9 cellular contexts compared by ENCODE assay signal in genomic region chr1:221478050-221478949, GRCh38.
DNase-seq lines count a peak whose midpoint lies in the region; ATAC-seq, FAIRE-seq and TF ChIP-seq lines count a peak whose summit lies in the region.
"Had no signal": no experiment of that assay in that cellular context is flagged by ENCODE, and none has a peak within 500 bp of the region (broad histone marks: within the 10 kb centered on the region; RNA-seq: fewer than 3 reads in every experiment).

No MANE protein-coding gene starts in this region.

- no peak for TF ChIP-seq CTCF in WTC11 (IDR thresholded peaks at IDR 0.05)
- peak; percentile 91 for TF ChIP-seq CTCF in bronchial epithelial cell (IDR thresholded peaks at IDR 0.05; ENCODE audit: insufficient read depth, low read length, severe bottlenecking)
- TF ChIP-seq CTCF in left lung (IDR thresholded peaks at IDR 0.05): peak; percentile 26 to 33

- CTCF ChIA-PET in WTC11 (lab: Charles Lee): interaction anchor here (0.5 to 2.0 kb wide), 16 partner anchors 8 to 977 kb away, joined by 3 to 10 read pairs (median 4); partner anchors contain the start of gene DUSP10

- FAIRE-seq in bronchial epithelial cell (lab: Jason Lieb, UNC): no peak

- H3K4me3 Mint-ChIP-seq in WTC11: no peak overlapping the region

- no peaks in the 10 kb centered on the region for H3K9me3 ChIP-seq in left lung
- H3K9me3 ChIP-seq: BLaER1 treated with 17β-estradiol and CSF1 and Interleukin-3, amounts not matched to agents 10 nM and 100 nM had no signal

- no peak overlapping the region for H3K27ac Mint-ChIP-seq in WTC11

- POLR2A ChIA-PET in WTC11 (lab: Charles Lee): no interaction called here

- H3K4me1 ChIP-seq in left lung: no peaks in the 10 kb centered on the region

- H3K36me3 ChIP-seq in bronchial epithelial cell (ENCODE audit: control insufficient read depth, insufficient read depth, low read length) (no peaks in the 10 kb centered on the region), left lung (no peaks in the 10 kb centered on the region)
- H3K36me3 ChIP-seq: BLaER1 treated with 17β-estradiol and CSF1 and Interleukin-3, amounts not matched to agents 10 nM and 100 nM had no signal

- H3K27me3 Mint-ChIP-seq in WTC11 (ENCODE audit: low read depth): no peaks in the 10 kb centered on the region

- no peaks in the 10 kb centered on the region for H3K9me3 Mint-ChIP-seq in WTC11

- ATAC-seq in HG02588 (IDR thresholded peaks at IDR 0.05; ENCODE audit: unreplicated experiment) (peak; percentile 94), WTC11 (peak; percentile 100), left lung (peak; percentile 94)

- intact Hi-C loops in left lung (cut with DNase I): no loop called here

- H3K4me3 ChIP-seq in bronchial epithelial cell (ENCODE audit: low read depth, low read length): no peak overlapping the region
- no peak overlapping the region for H3K4me3 ChIP-seq in left lung
- H3K4me3 ChIP-seq: BLaER1 treated with 17β-estradiol and CSF1 and Interleukin-3, amounts not matched to agents 10 nM and 100 nM had no signal

- DNase-seq in NCI-H2081 (lab: John Stamatoyannopoulos, UW) (peak; percentile 41 to 59), NCI-H2081 treated with DMSO at 0.1 percent for 48 hours (lab: John Stamatoyannopoulos, UW) (no peak), NCI-H146 (lab: John Stamatoyannopoulos, UW) (peak; percentile 57), WTC11 (ENCODE audit: low spot score) (peak; percentile 65), bronchial epithelial cell (ENCODE audit: low read depth) (peak; percentile 86), left lung (peak in 1 of 2 donors; percentile 34)
- peak; percentile 16 to 39 (median 25) for DNase-seq in stimulated activated CD4-positive, alpha-beta T cell treated with anti-CD3 and anti-CD28 coated beads, TNF-alpha, amount 100 ng/mL, for 1 hour (ENCODE audit: low read depth in 3 of 3, low spot score in 1 of 3)

- H3K36me3 Mint-ChIP-seq in WTC11: no peaks in the 10 kb centered on the region

- H3K27ac ChIP-seq in left lung: no peak overlapping the region
- H3K27ac ChIP-seq: BLaER1 treated with 17β-estradiol and CSF1 and Interleukin-3, amounts not matched to agents 10 nM and 100 nM had no signal

- 0 out of 2 replicates have a peak, but pooled peaks cover 3% of the 10 kb centered on the region for H3K4me1 Mint-ChIP-seq in WTC11

- H3K27me3 ChIP-seq in bronchial epithelial cell (ENCODE audit: control insufficient read depth, insufficient read depth, low read length): no peaks in the 10 kb centered on the region
- H3K27me3 ChIP-seq in left lung: no peaks in the 10 kb centered on the region
- H3K27me3 ChIP-seq: BLaER1 treated with 17β-estradiol and CSF1 and Interleukin-3, amounts not matched to agents 10 nM and 100 nM had no signal

TF ChIP-seq in WTC11, 78 proteins besides CTCF, POLR2A, EP300 and RAD21:
- TF ChIP-seq ATF2 (CRISPR knock-in tag; IDR thresholded peaks at IDR 0.05; ENCODE audit: borderline replicate concordance, low read depth) (no peak), ATF6 (CRISPR knock-in tag; IDR thresholded peaks at IDR 0.05) (no peak), GRHL2 (CRISPR knock-in tag; IDR thresholded peaks at IDR 0.05; ENCODE audit: insufficient replicate concordance, severe bottlenecking) (no peak), RORB (CRISPR knock-in tag; IDR thresholded peaks at IDR 0.05) (no peak), E2F1 (CRISPR knock-in tag; IDR thresholded peaks at IDR 0.05) (no peak), MXD4 (CRISPR knock-in tag; IDR thresholded peaks at IDR 0.05; ENCODE audit: borderline replicate concordance) (no peak), KAT7 (CRISPR knock-in tag; IDR thresholded peaks at IDR 0.05; ENCODE audit: borderline replicate concordance) (no peak), ATF1 (CRISPR knock-in tag; IDR thresholded peaks at IDR 0.05) (no peak), ZNF317 (CRISPR knock-in tag; IDR thresholded peaks at IDR 0.05; ENCODE audit: borderline replicate concordance, low read depth) (no peak), CREB1 (CRISPR knock-in tag; IDR thresholded peaks at IDR 0.05) (no peak), ZBTB21 (CRISPR knock-in tag; IDR thresholded peaks at IDR 0.05; ENCODE audit: borderline replicate concordance) (no peak), PRDM15 (CRISPR knock-in tag; IDR thresholded peaks at IDR 0.05) (no peak)
